8 cellular contexts compared by ENCODE assay signal in genomic region chr2:29921560-29921915, GRCh38. TPM values are rescaled to one million over a fixed set of nuclear protein-coding genes. Genes with fewer than 3 reads are reported as not detected.
DNase-seq lines count a peak whose midpoint lies in the region; ATAC-seq, FAIRE-seq and TF ChIP-seq lines count a peak whose summit lies in the region.

Gene ALK (minus strand): TSS chr2:29921586. CDS start chr2:29920659, 927 bp downstream.

- no peak within 1 kb of the TSS for H3K27ac ChIP-seq in WERI-Rb-1
- H3K27ac ChIP-seq in mammary epithelial cell (ENCODE audit: insufficient read depth, low read depth, low read length) = no peak within 1 kb of the TSS
- H3K27ac ChIP-seq in smooth muscle cell (ENCODE audit: low read depth) = no peak within 1 kb of the TSS

- H3K27me3 ChIP-seq in WERI-Rb-1 (ENCODE audit: insufficient read depth, low read depth, severe bottlenecking) (peaks cover 30% of the 10 kb centered on the region), mammary epithelial cell (ENCODE audit: insufficient read depth, low read length) (peaks cover 25% of the 10 kb centered on the region), smooth muscle cell (ENCODE audit: low read depth) (peaks cover 85% of the 10 kb centered on the region)

- H2AFZ ChIP-seq in mammary epithelial cell (ENCODE audit: low read depth, low read length) (peak within 1 kb of the TSS; percentile 7), smooth muscle cell (ENCODE audit: low read depth) (no peak within 1 kb of the TSS)

- dilution Hi-C loops in mammary epithelial cell (cut with HindIII; ENCODE audit: low sequenced_read_pairs) = no loop called here

- DNase-seq in GM12892 (ENCODE audit: insufficient read length) = peak; percentile 40
- DNase-seq in NCI-H1694 treated with DMSO at 0.1 percent for 48 hours (lab: John Stamatoyannopoulos, UW) = peak; percentile 92
- peak; percentile 99 for DNase-seq in WERI-Rb-1
- peak; percentile 88 for DNase-seq in mammary epithelial cell
- DNase-seq in iPS-NIHi7 (ENCODE audit: extremely low spot score) = peak; percentile 99
- DNase-seq in smooth muscle cell (lab: John Stamatoyannopoulos, UW; ENCODE audit: unreplicated experiment) = peak; percentile 25

- in situ Hi-C loops in mammary epithelial cell (cut with MboI; ENCODE audit: low sequenced_read_pairs in 2 of 2) = loop anchor here (5.0 to 10.0 kb wide), 2 partner anchors 143 to 151 kb away; no protein-coding TSS in a partner anchor

- H3K79me2 ChIP-seq in mammary epithelial cell (ENCODE audit: insufficient read depth, low read length) = no peaks in the 10 kb centered on the region
- H3K79me2 ChIP-seq in smooth muscle cell (ENCODE audit: low read depth) = no peaks in the 10 kb centered on the region

- no TSS peak for BruUV-seq in mammary epithelial cell (replicated peaks; lab: Mats Ljungman, UMichigan)

- CTCF ChIA-PET in mammary epithelial cell (lab: Charles Lee; ENCODE audit: low non-redundant PET) = no interaction called here

- peak within 1 kb of the TSS; percentile 76 for H3K4me3 ChIP-seq in WERI-Rb-1 (ENCODE audit: low read depth, low read length)
- H3K4me3 ChIP-seq in mammary epithelial cell (replicated peaks in 1 of 3; ENCODE audit: insufficient read depth in 1 of 3, low read depth in 2 of 3, low read length in 3 of 3) = peak within 1 kb of the TSS; percentile 17 to 30 (median 17)
- peak within 1 kb of the TSS; percentile 52 for H3K4me3 ChIP-seq in smooth muscle cell

- FAIRE-seq in GM12892 (lab: Jason Lieb, UNC) = no peak

- H3K4me1 ChIP-seq in mammary epithelial cell (ENCODE audit: insufficient read depth, low read length) (peaks cover 6% of the 10 kb centered on the region), smooth muscle cell (ENCODE audit: low read depth) (peaks cover 11% of the 10 kb centered on the region)

- H4K20me1 ChIP-seq in mammary epithelial cell (ENCODE audit: insufficient read depth, low read length) = no peaks in the 10 kb centered on the region
- no peaks in the 10 kb centered on the region for H4K20me1 ChIP-seq in smooth muscle cell (ENCODE audit: low read depth)

- intact Hi-C loops in mammary epithelial cell (cut with micrococcal nuclease) = no loop called here

- H3K9me3 ChIP-seq in WERI-Rb-1 (ENCODE audit: severe bottlenecking) (no peaks in the 10 kb centered on the region), mammary epithelial cell (replicated peaks; ENCODE audit: insufficient read depth, low read length) (no peaks in the 10 kb centered on the region), smooth muscle cell (replicated peaks; ENCODE audit: low read depth) (no peaks in the 10 kb centered on the region)

- WGBS in mammary epithelial cell (ENCODE audit: low coverage, missing lambda C conversion rate) = no CpG with 5 or more reads among the region's 27 CpGs
- WGBS in smooth muscle cell (ENCODE audit: low lambda C conversion rate) = 2% methylated on average over 8 of the region's 27 CpGs

- TF ChIP-seq CTCF in WERI-Rb-1 (IDR thresholded peaks at IDR 0.05; ENCODE audit: low read depth, low read length) = no peak
- TF ChIP-seq CTCF in mammary epithelial cell (conservative IDR thresholded peaks at IDR 0.05 in 1 of 2, IDR thresholded peaks at IDR 0.05 in 1 of 2; ENCODE audit: extremely low read depth in 1 of 2, insufficient read depth in 1 of 2, low read depth in 1 of 2, low read length in 2 of 2) = no peak
- TF ChIP-seq CTCF in smooth muscle cell (IDR thresholded peaks at IDR 0.05; ENCODE audit: borderline replicate concordance, insufficient read depth, poor library complexity, severe bottlenecking) = no peak

- H3K4me2 ChIP-seq in mammary epithelial cell (ENCODE audit: insufficient read depth, low read depth, low read length) = peak within 1 kb of the TSS; percentile 64
- H3K4me2 ChIP-seq in smooth muscle cell = peak within 1 kb of the TSS; percentile 85

- H3F3A ChIP-seq in smooth muscle cell (ENCODE audit: low read depth) = peaks cover 4% of the 10 kb centered on the region

- H3K9ac ChIP-seq in mammary epithelial cell (ENCODE audit: insufficient read depth, low read length) (no peak within 1 kb of the TSS), smooth muscle cell (ENCODE audit: low read depth) (no peak within 1 kb of the TSS)

- H3K36me3 ChIP-seq in WERI-Rb-1 (no peaks in the 10 kb centered on the region), mammary epithelial cell (ENCODE audit: insufficient read depth, low read length) (no peaks in the 10 kb centered on the region), smooth muscle cell (ENCODE audit: low read depth) (no peaks in the 10 kb centered on the region)

- TF ChIP-seq POLR2A in GM12892 (IDR thresholded peaks at IDR 0.05; ENCODE audit: low read depth, low read length) = no peak

- ATAC-seq in HG02798 (IDR thresholded peaks at IDR 0.05; ENCODE audit: poor library complexity, unreplicated experiment) (no peak), GM21529 (IDR thresholded peaks at IDR 0.05; ENCODE audit: unreplicated experiment) (no peak)

RNA-seq across cellular contexts. Expression of gene ALK, which starts in this region (rescaled TPM):
- 0.13 TPM for polyA plus RNA-seq in GM12892 (2012; ENCODE audit: missing spikeins)
- total RNA-seq in mammary epithelial cell = not detected
- polyA plus RNA-seq in mammary epithelial cell = not detected
- polyA minus RNA-seq in mammary epithelial cell = not detected
- 0.13 and 0.49 TPM in 2 replicates for total RNA-seq in smooth muscle cell
- polyA plus RNA-seq in smooth muscle cell = 0.19 and 0.33 TPM in 2 replicates

Comparison
In these comparisons a context has a peak if more than half of its experiments do, and no peak if none do; other contexts are left out.
1. Peak in DNase-seq, H3K4me3 ChIP-seq and H3K4me2 ChIP-seq in mammary epithelial cell; RNA of the gene not detected or under 1 TPM.
2. Peak in DNase-seq, H3K4me3 ChIP-seq and H3K4me2 ChIP-seq in smooth muscle cell; RNA of the gene not detected or under 1 TPM.
3. DNase-seq: peak in every context shown above with its lines; median percentile 99 in WERI-Rb-1; 99 in iPS-NIHi7; 92 in NCI-H1694 treated with DMSO at 0.1 percent for 48 hours; 88 in mammary epithelial cell; 40 in GM12892; 25 in smooth muscle cell.
4. H3K4me3 ChIP-seq: peak in every context shown above with its lines; median percentile 76 in WERI-Rb-1; 52 in smooth muscle cell; 17 in mammary epithelial cell.